Comparison of ENCODE assay signal across 8 cellular contexts in the genomic region with DNA sequence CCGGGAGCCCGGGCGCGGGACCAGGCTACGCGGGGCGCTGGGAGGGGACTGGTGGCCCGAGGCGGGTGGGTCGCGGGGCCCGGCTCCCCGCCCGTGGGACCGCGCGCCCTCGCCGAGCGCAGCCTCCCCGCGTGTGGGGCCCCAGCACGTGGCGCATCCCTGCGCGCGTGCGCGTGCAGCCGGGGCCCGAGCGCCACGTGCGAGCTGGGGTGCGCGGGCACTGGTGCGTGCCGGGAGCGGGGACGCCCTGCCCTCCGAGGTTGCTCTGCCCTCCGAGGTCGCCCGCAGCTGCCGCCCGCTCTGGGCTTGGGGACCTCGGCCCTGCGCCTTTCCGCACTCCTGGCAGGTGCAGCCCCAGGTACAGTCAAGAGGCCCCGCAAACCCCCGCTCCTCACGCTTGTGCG. TPM values are rescaled to one million over a fixed set of nuclear protein-coding genes. Genes with fewer than 3 reads are reported as not detected.
DNase-seq lines count a peak whose midpoint lies in the region; ATAC-seq and TF ChIP-seq lines count a peak whose summit lies in the region.

No MANE protein-coding gene starts in this region.

- H3K4me1 ChIP-seq in foreskin keratinocyte, result peaks cover 3% of the 10 kb centered on the region

- peak overlapping the region; percentile 55 for H3K4me3 Mint-ChIP-seq in osteocyte (ENCODE audit: unreplicated experiment)

- H3K4me1 Mint-ChIP-seq in osteocyte (ENCODE audit: unreplicated experiment), result peaks cover 24% of the 10 kb centered on the region

- H3K27me3 Mint-ChIP-seq in osteocyte (ENCODE audit: unreplicated experiment), result peaks cover 22% of the 10 kb centered on the region

- TF ChIP-seq CTCF in foreskin keratinocyte (conservative IDR thresholded peaks at IDR 0.05) (no peak), osteocyte (IDR thresholded peaks at IDR 0.05) (no peak)

- ATAC-seq in GM18505 (IDR thresholded peaks at IDR 0.05; ENCODE audit: unreplicated experiment) (peak; percentile 33), HG02970 (IDR thresholded peaks at IDR 0.05; ENCODE audit: low FRiP score, unreplicated experiment) (peak; percentile 22), foreskin keratinocyte (peak; percentile 51)

- TF ChIP-seq POLR2A in GM18505 (IDR thresholded peaks at IDR 0.05; ENCODE audit: borderline replicate concordance, extremely low read depth, insufficient read depth, insufficient read length), result no peak

- no peaks in the 10 kb centered on the region for H3K9me3 Mint-ChIP-seq in osteocyte (ENCODE audit: unreplicated experiment)

- intact Hi-C loops in posterior vena cava (cut with DNase I), result loop anchor here (2.0 to 5.0 kb wide), 2 partner anchors 95 to 96 kb away; no protein-coding TSS in a partner anchor

- DNase-seq in 8988T (peak; percentile 59), NCI-H2227 treated with DMSO at 0.1 percent for 48 hours (lab: John Stamatoyannopoulos, UW) (peak; percentile 48), foreskin keratinocyte (no peak), osteocyte (ENCODE audit: extremely low spot score, unreplicated experiment) (no peak), posterior vena cava (ENCODE audit: low spot score) (no peak)
- peak; percentile 91 for DNase-seq in activated CD8-positive, alpha-beta memory T cell treated with anti-CD3 and anti-CD28 coated beads for 24 hours

- H3K36me3 Mint-ChIP-seq in osteocyte (ENCODE audit: unreplicated experiment), result no peaks in the 10 kb centered on the region

- H3K27ac ChIP-seq in foreskin keratinocyte, result no peak overlapping the region

- peaks cover 6% of the 10 kb centered on the region for H3K27me3 ChIP-seq in foreskin keratinocyte

- H3K27ac Mint-ChIP-seq in osteocyte (ENCODE audit: unreplicated experiment), result no peak overlapping the region

RNA-seq across cellular contexts. Expression of a gene that starts 0.4 kb away (rescaled TPM):
- total RNA-seq in foreskin keratinocyte (5.0 and 7.4 TPM in 2 replicates), osteocyte (1.1 and 1.4 TPM in 2 replicates), posterior vena cava (10 to 100 TPM in 1 of 2 donors, 1 to 10 TPM in 1; 7.2 to 14.9 TPM)
- 2.4 and 3.7 TPM in 2 replicates for polyA plus RNA-seq in foreskin keratinocyte

Comparison
In these comparisons a context has a peak if more than half of its experiments do, and no peak if none do; other contexts are left out.
1. DNase-seq: peak in 8988T (single experiment), NCI-H2227 treated with DMSO at 0.1 percent for 48 hours (single experiment) and activated CD8-positive, alpha-beta memory T cell treated with anti-CD3 and anti-CD28 coated beads for 24 hours (single experiment); none in foreskin keratinocyte (0 of 2), osteocyte (single experiment) and posterior vena cava (single experiment).
2. Peak in every context shown above with its lines, with median percentiles within 50 percentile points of each other: ATAC-seq.